In genomic region chr10:123570051-123570897, GRCh38 we compare ENCODE assay signal across 37 cellular contexts.
"Had no signal": no experiment of that assay in that cellular context is flagged by ENCODE, and none has a peak within 500 bp of the region (broad histone marks: within the 10 kb centered on the region; RNA-seq: fewer than 3 reads in every experiment).

No MANE protein-coding gene starts in this region.

- H3K4me1 Mint-ChIP-seq: activated B cell treated with CpG ODN at 0.5 μM for 24 hours; activated CD8-positive, alpha-beta memory T cell treated with anti-CD3 and anti-CD28 coated beads, Interleukin-2, amount 10 ng/mL, durations not matched to agents 7 days and 5 days; activated naive CD8-positive, alpha-beta T cell treated with anti-CD3 and anti-CD28 coated beads for 36 hours; activated T-helper 17 cell treated with anti-CD3 and anti-CD28 coated beads, Interleukin-2, amount 50 U/mL, for 72 hours had no signal

- H3K36me3 Mint-ChIP-seq: activated CD4-positive, alpha-beta memory T cell treated with anti-CD3 and anti-CD28 coated beads for 36 hours; activated CD8-positive, alpha-beta memory T cell treated with anti-CD3 and anti-CD28 coated beads, Interleukin-2, amount 10 ng/mL, durations not matched to agents 7 days and 5 days; activated naive CD8-positive, alpha-beta T cell treated with anti-CD3 and anti-CD28 coated beads for 36 hours had no signal

- H3K4me3 Mint-ChIP-seq: activated B cell treated with CpG ODN at 0.5 μM for 24 hours; activated CD4-positive, alpha-beta memory T cell treated with anti-CD3 and anti-CD28 coated beads for 36 hours; activated CD8-positive, alpha-beta memory T cell treated with anti-CD3 and anti-CD28 coated beads, Interleukin-2, amount 10 ng/mL, durations not matched to agents 7 days and 5 days; activated naive CD8-positive, alpha-beta T cell treated with anti-CD3 and anti-CD28 coated beads for 36 hours; activated T-cell treated with anti-CD3 and anti-CD28 coated beads, Interleukin-2, amount 50 U/mL, for 72 hours; activated T-helper 17 cell treated with anti-CD3 and anti-CD28 coated beads, Interleukin-2, amount 50 U/mL, for 72 hours had no signal

- H3K36me3 ChIP-seq: ascending aorta, cardiac muscle cell had no signal

- H3K27ac Mint-ChIP-seq: activated B cell treated with CpG ODN at 0.5 μM for 24 hours; activated CD4-positive, alpha-beta memory T cell treated with anti-CD3 and anti-CD28 coated beads for 36 hours; activated CD8-positive, alpha-beta memory T cell treated with anti-CD3 and anti-CD28 coated beads, Interleukin-2, amount 10 ng/mL, durations not matched to agents 7 days and 5 days; activated naive CD8-positive, alpha-beta T cell treated with anti-CD3 and anti-CD28 coated beads for 36 hours; activated T-cell treated with anti-CD3 and anti-CD28 coated beads, Interleukin-2, amount 50 U/mL, for 72 hours; activated T-helper 17 cell treated with anti-CD3 and anti-CD28 coated beads, Interleukin-2, amount 50 U/mL, for 72 hours had no signal

- H3K4me1 ChIP-seq: ascending aorta had no signal

- H3K4me2 ChIP-seq: KMS-11, PC-9 had no signal

- H3K9ac ChIP-seq: KMS-11 had no signal

- H3K9me3 ChIP-seq: ascending aorta had no signal

- H3K27me3 ChIP-seq: ascending aorta had no signal

- H2AFZ ChIP-seq: PC-9 had no signal

- H3K9me3 Mint-ChIP-seq: activated CD4-positive, alpha-beta memory T cell treated with anti-CD3 and anti-CD28 coated beads for 36 hours; activated naive CD8-positive, alpha-beta T cell treated with anti-CD3 and anti-CD28 coated beads for 36 hours; activated T-cell treated with anti-CD3 and anti-CD28 coated beads, Interleukin-2, amount 50 U/mL, for 72 hours; activated T-helper 17 cell treated with anti-CD3 and anti-CD28 coated beads, Interleukin-2, amount 50 U/mL, for 72 hours had no signal

- DNase-seq: activated B cell treated with CpG ODN at 0.5 μM for 24 hours; activated CD4-positive, alpha-beta memory T cell treated with anti-CD3 and anti-CD28 coated beads for 36 hours; activated CD4-positive, alpha-beta T cell treated with anti-CD3 and anti-CD28 coated beads for 4 hours; activated CD4-positive, alpha-beta T cell treated with anti-CD3 and anti-CD28 coated beads, Interleukin-2, amount 50 U/mL, for 1 hour; activated CD4-positive, CD25-positive, alpha-beta regulatory T cell treated with anti-CD3 and anti-CD28 coated beads, Interleukin-2, amount 50 U/mL, for 72 hours; activated CD8-positive, alpha-beta memory T cell treated with anti-CD3 and anti-CD28 coated beads, Interleukin-2, amount 10 ng/mL, durations not matched to agents 7 days and 5 days; activated effector memory CD4-positive, alpha-beta T cell treated with anti-CD3 and anti-CD28 coated beads, Interleukin-2, amount 50 U/mL, for 16 hours; activated naive CD4-positive, alpha-beta T cell; activated naive CD4-positive, alpha-beta T cell treated with anti-CD3 and anti-CD28 coated beads, Interleukin-2, amount 50 U/mL, for 16 hours; activated naive CD8-positive, alpha-beta T cell treated with anti-CD3 and anti-CD28 coated beads for 36 hours; activated T-cell treated with anti-CD3 and anti-CD28 coated beads, Interleukin-2, amount 50 U/mL, for 1 hour; activated T-cell treated with anti-CD3 and anti-CD28 coated beads, Interleukin-2, amount 50 U/mL, for 72 hours; amygdala; MM.1S; MV-4-11; NCI-H1092; NCI-H1436 treated with DMSO at 0.1 percent for 48 hours; NCI-H1694 treated with DMSO at 0.1 percent for 48 hours; NCI-H2029; NCI-H345; NCI-H510A; NCI-H526; NCI-H748 treated with DMSO at 0.1 percent for 48 hours; NK-92 treated with Interleukin-12 subunit alpha and Interleukin-12 subunit beta, amount 100 ng/mL, for 24 hours; PC-9; SIG-M5; SW 1271; T-helper 1 cell; T-helper 2 cell; T-helper 9 cell had no signal

- H3K27ac ChIP-seq: ascending aorta, cardiac muscle cell, KMS-11, PC-9, RWPE1, VCaP had no signal

- ATAC-seq: activated CD8-positive, alpha-beta memory T cell treated with anti-CD3 and anti-CD28 coated beads, Interleukin-2, amount 10 ng/mL, durations not matched to agents 7 days and 5 days; activated T-cell treated with anti-CD3 and anti-CD28 coated beads, Interleukin-2, amount 50 U/mL, for 72 hours; activated T-helper 17 cell treated with anti-CD3 and anti-CD28 coated beads, Interleukin-2, amount 50 U/mL, for 72 hours; Right ventricle myocardium inferior had no signal

- H3K4me3 ChIP-seq: ascending aorta, cardiac muscle cell, PC-9 had no signal
